1 cellular context compared by ENCODE assay signal in the genomic region with DNA sequence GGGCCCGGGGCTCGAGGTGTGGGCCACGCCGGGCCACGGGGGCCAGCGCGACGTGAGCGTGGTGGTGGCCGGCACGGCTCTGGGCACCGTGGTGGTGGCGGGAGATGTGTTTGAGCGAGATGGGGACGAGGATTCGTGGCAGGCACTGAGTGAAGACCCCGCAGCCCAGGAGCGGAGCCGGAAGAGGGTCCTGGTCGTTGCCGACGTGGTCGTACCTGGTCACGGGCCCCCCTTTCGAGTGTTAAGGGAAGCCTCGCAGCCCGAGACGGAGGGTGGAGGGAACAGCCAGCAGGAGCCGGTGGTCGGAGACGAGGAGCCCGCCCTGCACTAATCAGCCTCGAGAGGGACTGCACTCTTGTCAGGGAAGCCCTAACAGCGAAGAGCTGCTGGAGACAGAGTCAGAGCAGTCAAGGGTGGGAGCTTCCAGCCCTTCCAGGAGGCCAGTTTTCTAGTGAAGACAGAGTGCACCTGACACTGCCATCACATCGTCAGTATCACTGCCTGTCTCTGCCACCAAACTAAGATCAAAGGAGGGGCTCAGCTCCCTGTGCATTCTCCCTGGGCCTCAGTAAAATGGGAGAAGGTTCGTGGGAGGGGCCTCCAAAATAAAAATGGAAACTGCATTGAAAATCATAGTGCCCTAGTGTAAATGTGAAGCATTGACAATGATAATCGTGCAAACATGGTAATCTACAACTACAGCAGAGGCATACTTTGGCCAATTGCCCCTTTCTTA.
TF ChIP-seq lines count a peak whose summit lies in the region.

No MANE protein-coding gene starts in this region.

TF ChIP-seq in HepG2, 621 proteins besides CTCF, POLR2A, EP300 and RAD21 (continues in another document):
- TF ChIP-seq PAX8 (CRISPR knock-in tag; IDR thresholded peaks at IDR 0.05; ENCODE audit: borderline replicate concordance) (0 out of 2 replicates have a peak, but pooled peaks have one; percentile 27), ADNP (CRISPR knock-in tag; IDR thresholded peaks at IDR 0.05) (no peak), NR2F2 (IDR thresholded peaks at IDR 0.05; ENCODE audit: borderline replicate concordance, low read depth) (no peak), ASH2L (IDR thresholded peaks at IDR 0.05; ENCODE audit: insufficient read length, low read depth, low read length) (peak; percentile 36), ZNF768 (CRISPR knock-in tag; IDR thresholded peaks at IDR 0.05) (peak; percentile 12; the same call in 1 of the 2 replicates), TBX2 (CRISPR knock-in tag; IDR thresholded peaks at IDR 0.05; ENCODE audit: borderline replicate concordance) (0 out of 2 replicates have a peak, but pooled peaks have one; percentile 15), NRL (CRISPR knock-in tag; IDR thresholded peaks at IDR 0.05; ENCODE audit: borderline replicate concordance) (0 out of 2 replicates have a peak, but pooled peaks have one; percentile 24), MEIS1 (CRISPR knock-in tag; IDR thresholded peaks at IDR 0.05; ENCODE audit: borderline replicate concordance) (no peak), SAP130 (CRISPR knock-in tag; IDR thresholded peaks at IDR 0.05; ENCODE audit: low read depth) (peak; percentile 9; the same call in 1 of the 2 replicates), ZNF746 (CRISPR knock-in tag; IDR thresholded peaks at IDR 0.05) (peak; percentile 51; the same call in 1 of the 2 replicates), HMGA1 (CRISPR knock-in tag; conservative IDR thresholded peaks at IDR 0.05) (no peak), NR1H2 (CRISPR knock-in tag; IDR thresholded peaks at IDR 0.05; ENCODE audit: borderline replicate concordance, low read depth) (no peak), MLLT10 (CRISPR knock-in tag; IDR thresholded peaks at IDR 0.05) (no peak), IKZF1 (IDR thresholded peaks at IDR 0.05) (no peak), ZNF839 (CRISPR knock-in tag; IDR thresholded peaks at IDR 0.05; ENCODE audit: borderline replicate concordance) (0 out of 2 replicates have a peak, but pooled peaks have one; percentile 27), ZNF292 (CRISPR knock-in tag; IDR thresholded peaks at IDR 0.05; ENCODE audit: borderline replicate concordance, low read depth) (no peak), ZNF503 (CRISPR knock-in tag; IDR thresholded peaks at IDR 0.05) (no peak), RNF219 (CRISPR knock-in tag; IDR thresholded peaks at IDR 0.05) (no peak), AGO2 (optimal IDR thresholded peaks at IDR 0.05; ENCODE audit: low read depth, low read length) (peak; percentile 85), ZSCAN29 (CRISPR knock-in tag; conservative IDR thresholded peaks at IDR 0.05) (no peak), NFYC (CRISPR knock-in tag; IDR thresholded peaks at IDR 0.05) (no peak), DRAP1 (CRISPR knock-in tag; IDR thresholded peaks at IDR 0.05) (peak; percentile 26; the same call in 1 of the 2 replicates), SRSF1 (optimal IDR thresholded peaks at IDR 0.05; ENCODE audit: low read depth, low read length) (no peak), ZNF687 (CRISPR knock-in tag; IDR thresholded peaks at IDR 0.05) (peak; percentile 76), ZNF12 (CRISPR knock-in tag; IDR thresholded peaks at IDR 0.05) (no peak), ARNT2 (CRISPR knock-in tag; IDR thresholded peaks at IDR 0.05; ENCODE audit: low read depth) (no peak; the same call in 1 of the 2 replicates), GLMP (CRISPR knock-in tag; IDR thresholded peaks at IDR 0.05; ENCODE audit: borderline replicate concordance) (no peak), ZNF576 (CRISPR knock-in tag; IDR thresholded peaks at IDR 0.05) (peak; percentile 59; the same call in 1 of the 2 replicates), MEF2D (CRISPR knock-in tag; IDR thresholded peaks at IDR 0.05) (no peak), GABPB1 (CRISPR knock-in tag; IDR thresholded peaks at IDR 0.05) (no peak)
- TF ChIP-seq, protein P1, sequence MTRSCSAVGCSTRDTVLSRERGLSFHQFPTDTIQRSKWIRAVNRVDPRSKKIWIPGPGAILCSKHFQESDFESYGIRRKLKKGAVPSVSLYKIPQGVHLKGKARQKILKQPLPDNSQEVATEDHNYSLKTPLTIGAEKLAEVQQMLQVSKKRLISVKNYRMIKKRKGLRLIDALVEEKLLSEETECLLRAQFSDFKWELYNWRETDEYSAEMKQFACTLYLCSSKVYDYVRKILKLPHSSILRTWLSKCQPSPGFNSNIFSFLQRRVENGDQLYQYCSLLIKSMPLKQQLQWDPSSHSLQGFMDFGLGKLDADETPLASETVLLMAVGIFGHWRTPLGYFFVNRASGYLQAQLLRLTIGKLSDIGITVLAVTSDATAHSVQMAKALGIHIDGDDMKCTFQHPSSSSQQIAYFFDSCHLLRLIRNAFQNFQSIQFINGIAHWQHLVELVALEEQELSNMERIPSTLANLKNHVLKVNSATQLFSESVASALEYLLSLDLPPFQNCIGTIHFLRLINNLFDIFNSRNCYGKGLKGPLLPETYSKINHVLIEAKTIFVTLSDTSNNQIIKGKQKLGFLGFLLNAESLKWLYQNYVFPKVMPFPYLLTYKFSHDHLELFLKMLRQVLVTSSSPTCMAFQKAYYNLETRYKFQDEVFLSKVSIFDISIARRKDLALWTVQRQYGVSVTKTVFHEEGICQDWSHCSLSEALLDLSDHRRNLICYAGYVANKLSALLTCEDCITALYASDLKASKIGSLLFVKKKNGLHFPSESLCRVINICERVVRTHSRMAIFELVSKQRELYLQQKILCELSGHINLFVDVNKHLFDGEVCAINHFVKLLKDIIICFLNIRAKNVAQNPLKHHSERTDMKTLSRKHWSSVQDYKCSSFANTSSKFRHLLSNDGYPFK (CRISPR knock-in tag; IDR thresholded peaks at IDR 0.05; ENCODE audit: borderline replicate concordance) = no peak
- TF ChIP-seq, protein P2, sequence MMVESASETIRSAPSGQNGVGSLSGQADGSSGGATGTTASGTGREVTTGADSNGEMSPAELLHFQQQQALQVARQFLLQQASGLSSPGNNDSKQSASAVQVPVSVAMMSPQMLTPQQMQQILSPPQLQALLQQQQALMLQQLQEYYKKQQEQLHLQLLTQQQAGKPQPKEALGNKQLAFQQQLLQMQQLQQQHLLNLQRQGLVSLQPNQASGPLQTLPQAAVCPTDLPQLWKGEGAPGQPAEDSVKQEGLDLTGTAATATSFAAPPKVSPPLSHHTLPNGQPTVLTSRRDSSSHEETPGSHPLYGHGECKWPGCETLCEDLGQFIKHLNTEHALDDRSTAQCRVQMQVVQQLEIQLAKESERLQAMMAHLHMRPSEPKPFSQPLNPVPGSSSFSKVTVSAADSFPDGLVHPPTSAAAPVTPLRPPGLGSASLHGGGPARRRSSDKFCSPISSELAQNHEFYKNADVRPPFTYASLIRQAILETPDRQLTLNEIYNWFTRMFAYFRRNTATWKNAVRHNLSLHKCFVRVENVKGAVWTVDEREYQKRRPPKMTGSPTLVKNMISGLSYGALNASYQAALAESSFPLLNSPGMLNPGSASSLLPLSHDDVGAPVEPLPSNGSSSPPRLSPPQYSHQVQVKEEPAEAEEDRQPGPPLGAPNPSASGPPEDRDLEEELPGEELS (CRISPR knock-in tag; IDR thresholded peaks at IDR 0.05) = no peak
- TF ChIP-seq, protein P3, sequence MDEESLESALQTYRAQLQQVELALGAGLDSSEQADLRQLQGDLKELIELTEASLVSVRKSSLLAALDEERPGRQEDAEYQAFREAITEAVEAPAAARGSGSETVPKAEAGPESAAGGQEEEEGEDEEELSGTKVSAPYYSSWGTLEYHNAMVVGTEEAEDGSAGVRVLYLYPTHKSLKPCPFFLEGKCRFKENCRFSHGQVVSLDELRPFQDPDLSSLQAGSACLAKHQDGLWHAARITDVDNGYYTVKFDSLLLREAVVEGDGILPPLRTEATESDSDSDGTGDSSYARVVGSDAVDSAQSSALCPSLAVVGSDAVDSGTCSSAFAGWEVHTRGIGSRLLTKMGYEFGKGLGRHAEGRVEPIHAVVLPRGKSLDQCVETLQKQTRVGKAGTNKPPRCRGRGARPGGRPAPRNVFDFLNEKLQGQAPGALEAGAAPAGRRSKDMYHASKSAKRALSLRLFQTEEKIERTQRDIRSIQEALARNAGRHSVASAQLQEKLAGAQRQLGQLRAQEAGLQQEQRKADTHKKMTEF (CRISPR knock-in tag; IDR thresholded peaks at IDR 0.05) = no peak
- TF ChIP-seq, protein P4, sequence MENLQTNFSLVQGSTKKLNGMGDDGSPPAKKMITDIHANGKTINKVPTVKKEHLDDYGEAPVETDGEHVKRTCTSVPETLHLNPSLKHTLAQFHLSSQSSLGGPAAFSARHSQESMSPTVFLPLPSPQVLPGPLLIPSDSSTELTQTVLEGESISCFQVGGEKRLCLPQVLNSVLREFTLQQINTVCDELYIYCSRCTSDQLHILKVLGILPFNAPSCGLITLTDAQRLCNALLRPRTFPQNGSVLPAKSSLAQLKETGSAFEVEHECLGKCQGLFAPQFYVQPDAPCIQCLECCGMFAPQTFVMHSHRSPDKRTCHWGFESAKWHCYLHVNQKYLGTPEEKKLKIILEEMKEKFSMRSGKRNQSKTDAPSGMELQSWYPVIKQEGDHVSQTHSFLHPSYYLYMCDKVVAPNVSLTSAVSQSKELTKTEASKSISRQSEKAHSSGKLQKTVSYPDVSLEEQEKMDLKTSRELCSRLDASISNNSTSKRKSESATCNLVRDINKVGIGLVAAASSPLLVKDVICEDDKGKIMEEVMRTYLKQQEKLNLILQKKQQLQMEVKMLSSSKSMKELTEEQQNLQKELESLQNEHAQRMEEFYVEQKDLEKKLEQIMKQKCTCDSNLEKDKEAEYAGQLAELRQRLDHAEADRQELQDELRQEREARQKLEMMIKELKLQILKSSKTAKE (CRISPR knock-in tag; IDR thresholded peaks at IDR 0.05; ENCODE audit: borderline replicate concordance) = no peak
